Comparison of ENCODE assay signal across 17 cellular contexts in the genomic region with DNA sequence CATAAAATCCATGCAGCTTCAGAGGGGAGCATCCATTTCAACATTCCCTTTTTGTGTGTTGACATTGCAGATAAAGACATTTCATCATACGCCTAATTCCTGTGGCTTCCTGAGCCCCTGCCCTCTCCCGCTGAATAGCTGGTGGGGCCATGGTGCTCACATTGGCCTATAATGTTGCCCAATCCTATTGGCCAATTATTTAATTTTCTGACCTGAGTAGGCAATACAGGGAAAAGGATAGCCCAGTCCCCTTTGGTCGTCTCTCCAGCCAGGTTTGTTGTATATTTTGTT.
DNase-seq lines count a peak whose midpoint lies in the region; ATAC-seq and TF ChIP-seq lines count a peak whose summit lies in the region.
"Had no signal": no experiment of that assay in that cellular context is flagged by ENCODE, and none has a peak within 500 bp of the region (broad histone marks: within the 10 kb centered on the region; RNA-seq: fewer than 3 reads in every experiment).

No MANE protein-coding gene starts in this region.

- H3K27me3 ChIP-seq in right lobe of liver, result no peaks in the 10 kb centered on the region
- H3K27me3 ChIP-seq: BE2C had no signal

- H3K9me3 ChIP-seq in right lobe of liver, result no peaks in the 10 kb centered on the region
- H3K9me3 ChIP-seq: BE2C had no signal

- H3K27ac ChIP-seq in right lobe of liver, result peak overlapping the region in 1 of 3 donors; percentile 42

- TF ChIP-seq POLR2A in NB4 (IDR thresholded peaks at IDR 0.05; ENCODE audit: extremely low read depth, insufficient read length) (no peak), right lobe of liver (IDR thresholded peaks at IDR 0.05) (no peak)

- no peak overlapping the region for H3K27ac Mint-ChIP-seq in activated T-cell treated with anti-CD3 and anti-CD28 coated beads, Interleukin-2, amount 50 U/mL, for 24 hours
- H3K27ac Mint-ChIP-seq: CD4-positive, alpha-beta T cell had no signal

- no peaks in the 10 kb centered on the region for H3K36me3 ChIP-seq in right lobe of liver
- H3K36me3 ChIP-seq: BE2C had no signal

- H3K4me3 Mint-ChIP-seq in activated T-cell treated with anti-CD3 and anti-CD28 coated beads, Interleukin-2, amount 50 U/mL, for 24 hours, result no peak overlapping the region
- H3K4me3 Mint-ChIP-seq: CD4-positive, alpha-beta T cell had no signal

- intact Hi-C loops in right lobe of liver (cut with DNase I), result no loop called here

- peak; percentile 6 for DNase-seq in H4 (ENCODE audit: low spot score)
- DNase-seq in NB4 (ENCODE audit: low read depth), result peak; percentile 39
- peak; percentile 7 to 36 for DNase-seq in cardiac fibroblast (ENCODE audit: low read depth in 2 of 2)
- DNase-seq in right lobe of liver, result peak in 2 of 3 donors; percentile 52 to 77
- no peak for DNase-seq in activated T-cell treated with anti-CD3 and anti-CD28 coated beads, Interleukin-2, amount 50 U/mL, for 24 hours
- DNase-seq in A172 (ENCODE audit: low spot score), result no peak
- no peak for DNase-seq in activated effector memory CD4-positive, alpha-beta T cell treated with anti-CD3 and anti-CD28 coated beads, Interleukin-2, amount 50 U/mL, for 16 hours
- DNase-seq: BE2C; Calu3; CD4-positive, alpha-beta T cell; DMS53; IMR-90; NCI-H1436 treated with DMSO at 0.1 percent for 48 hours; NCI-H2029 treated with DMSO at 0.1 percent for 48 hours; NCI-H510A treated with DMSO at 0.1 percent for 48 hours; Right ventricle myocardium superior had no signal

- no peaks in the 10 kb centered on the region for H3K4me1 Mint-ChIP-seq in activated T-cell treated with anti-CD3 and anti-CD28 coated beads, Interleukin-2, amount 50 U/mL, for 24 hours (ENCODE audit: low read depth)

- no peaks in the 10 kb centered on the region for H3K27me3 Mint-ChIP-seq in activated T-cell treated with anti-CD3 and anti-CD28 coated beads, Interleukin-2, amount 50 U/mL, for 24 hours
- H3K27me3 Mint-ChIP-seq: CD4-positive, alpha-beta T cell had no signal

- H3K36me3 Mint-ChIP-seq in activated T-cell treated with anti-CD3 and anti-CD28 coated beads, Interleukin-2, amount 50 U/mL, for 24 hours (ENCODE audit: low read depth), result no peaks in the 10 kb centered on the region

- TF ChIP-seq CTCF in NB4 (IDR thresholded peaks at IDR 0.05; ENCODE audit: low read depth, low read length), result no peak
- TF ChIP-seq CTCF in cardiac fibroblast (IDR thresholded peaks at IDR 0.05; ENCODE audit: low read depth, low read length), result no peak
- no peak for TF ChIP-seq CTCF in right lobe of liver (IDR thresholded peaks at IDR 0.05)

- peak; percentile 86 to 93 (median 92) for ATAC-seq in right lobe of liver
- ATAC-seq: Panc1 had no signal

- no peak overlapping the region for H3K4me3 ChIP-seq in NB4 (ENCODE audit: low read depth, low read length)
- H3K4me3 ChIP-seq in cardiac fibroblast (replicated peaks in 1 of 2; ENCODE audit: low read depth in 2 of 2, low read length in 2 of 2), result no peak overlapping the region
- no peak overlapping the region for H3K4me3 ChIP-seq in right lobe of liver

- peaks cover 0 to 43% (median 21%) of the 10 kb centered on the region in 4 donors for H3K4me1 ChIP-seq in right lobe of liver
- H3K4me1 ChIP-seq: BE2C had no signal

- WGBS in right lobe of liver (ENCODE audit: insufficient coverage, low coverage, low lambda C conversion rate, missing lambda C conversion rate), result 21% methylated on average over 3 of the region's 3 CpGs

- H3K9me3 Mint-ChIP-seq in activated T-cell treated with anti-CD3 and anti-CD28 coated beads, Interleukin-2, amount 50 U/mL, for 24 hours, result no peaks in the 10 kb centered on the region
- H3K9me3 Mint-ChIP-seq: CD4-positive, alpha-beta T cell had no signal

Comparison
In these comparisons a context has a peak if more than half of its experiments do, and no peak if none do; other contexts are left out.
1. DNase-seq: peak in H4 (single experiment), NB4 (single experiment), cardiac fibroblast (2 of 2) and right lobe of liver (2 of 3); none in activated T-cell treated with anti-CD3 and anti-CD28 coated beads, Interleukin-2, amount 50 U/mL, for 24 hours (single experiment), A172 (single experiment) and activated effector memory CD4-positive, alpha-beta T cell treated with anti-CD3 and anti-CD28 coated beads, Interleukin-2, amount 50 U/mL, for 16 hours (single experiment).